In genomic region chr1:21013510-21013909, GRCh38 we compare ENCODE assay signal across 1 cellular context.
A peak's percentile ranks its signal among the peaks of the same experiment; 100 is the strongest.
TF ChIP-seq lines count a peak whose summit lies in the region.

No MANE protein-coding gene starts in this region.

TF ChIP-seq in HepG2, 621 proteins besides CTCF, POLR2A, EP300 and RAD21:
- TF ChIP-seq ZNF513 (CRISPR knock-in tag; conservative IDR thresholded peaks at IDR 0.05) (no peak), DNMT1 (CRISPR knock-in tag; IDR thresholded peaks at IDR 0.05) (no peak), TBX3 (IDR thresholded peaks at IDR 0.05; ENCODE audit: borderline replicate concordance) (0 out of 2 replicates have a peak, but pooled peaks have one; percentile 29), MED1 (CRISPR knock-in tag; IDR thresholded peaks at IDR 0.05) (0 out of 2 replicates have a peak, but pooled peaks have one; percentile 17), CBFB (CRISPR knock-in tag; IDR thresholded peaks at IDR 0.05) (no peak), ZNF136 (CRISPR knock-in tag; IDR thresholded peaks at IDR 0.05; ENCODE audit: low read depth) (no peak), HOXA3 (CRISPR knock-in tag; IDR thresholded peaks at IDR 0.05) (no peak), FOXC1 (CRISPR knock-in tag; IDR thresholded peaks at IDR 0.05; ENCODE audit: borderline replicate concordance) (no peak), SOX13 (IDR thresholded peaks at IDR 0.05) (no peak), SOX13 (CRISPR knock-in tag; conservative IDR thresholded peaks at IDR 0.05 in 1 of 2, IDR thresholded peaks at IDR 0.05 in 1 of 2) (0 out of 4 replicates have a peak, but pooled peaks of 1 of the 2 experiments have one; percentile 19), ZNF337 (CRISPR knock-in tag; IDR thresholded peaks at IDR 0.05; ENCODE audit: borderline replicate concordance, low read depth) (no peak), FOXA3 (CRISPR knock-in tag; IDR thresholded peaks at IDR 0.05) (0 out of 2 replicates have a peak, but pooled peaks have one; percentile 27)
